In genomic region chr20:20992274-20992673, GRCh38 we compare ENCODE assay signal across 20 cellular contexts.
A peak's percentile ranks its signal among the peaks of the same experiment; 100 is the strongest.
DNase-seq lines count a peak whose midpoint lies in the region; ATAC-seq, FAIRE-seq and TF ChIP-seq lines count a peak whose summit lies in the region.
"Had no signal": no experiment of that assay in that cellular context is flagged by ENCODE, and none has a peak within 500 bp of the region (broad histone marks: within the 10 kb centered on the region; RNA-seq: fewer than 3 reads in every experiment).

No MANE protein-coding gene starts in this region.

- no peak for TF ChIP-seq EP300 in A549 (IDR thresholded peaks at IDR 0.05)
- TF ChIP-seq EP300 in stomach (IDR thresholded peaks at IDR 0.05), result no peak

- H3K27me3 Mint-ChIP-seq in GM23338 (ENCODE audit: insufficient read depth, low read depth, poor library complexity), result peaks cover 4% of the 10 kb centered on the region
- peaks cover 67% of the 10 kb centered on the region for H3K27me3 Mint-ChIP-seq in progenitor cell of endocrine pancreas

- H3K27ac Mint-ChIP-seq in GM23338 (no peak overlapping the region), progenitor cell of endocrine pancreas (peak overlapping the region; percentile 17)
- H3K27ac Mint-ChIP-seq: B cell; CD8-positive, alpha-beta T cell; HFFc6 had no signal

- CTCF ChIA-PET in A549 (lab: Yijun Ruan, JAX), result no interaction called here

- no peak overlapping the region for H3K4me3 ChIP-seq in A549
- H3K4me3 ChIP-seq in GM23338, result no peak overlapping the region
- H3K4me3 ChIP-seq in stomach, result no peak overlapping the region
- H3K4me3 ChIP-seq: BLaER1 treated with 17β-estradiol and CSF1 and Interleukin-3, amounts not matched to agents 10 nM and 100 nM had no signal

- DNase-seq in A549 (ENCODE audit: low read depth in 1 of 2, low spot score in 1 of 2) (no peak), GM23338 (ENCODE audit: low spot score) (no peak), NCI-H82 (lab: John Stamatoyannopoulos, UW) (peak; percentile 83), progenitor cell of endocrine pancreas (ENCODE audit: low spot score, unreplicated experiment) (no peak), NCI-H226 (no peak), stomach (no peak)
- no peak for DNase-seq in activated CD4-positive, CD25-positive, alpha-beta regulatory T cell (lab: John Stamatoyannopoulos, UW)
- DNase-seq: 8988T; Calu3; CD8-positive, alpha-beta T cell; GOT3; H7; HFFc6 had no signal

- ATAC-seq in A549 (no peak), GM23338 (no peak)
- ATAC-seq: CD8-positive, alpha-beta T cell; HCT116 had no signal

- H3K4me1 Mint-ChIP-seq in GM23338 (peaks cover 5% of the 10 kb centered on the region; the same call in 2 of the 3 replicates), progenitor cell of endocrine pancreas (ENCODE audit: low read depth) (peaks cover 2% of the 10 kb centered on the region)
- H3K4me1 Mint-ChIP-seq: B cell had no signal

- no peak for TF ChIP-seq RAD21 in A549 (conservative IDR thresholded peaks at IDR 0.05 in 1 of 2, IDR thresholded peaks at IDR 0.05 in 1 of 2)

- H3K9me3 ChIP-seq in A549 (no peaks in the 10 kb centered on the region; the same call in 2 of the 3 replicates), stomach (no peaks in the 10 kb centered on the region)
- H3K9me3 ChIP-seq: BLaER1 treated with 17β-estradiol and CSF1 and Interleukin-3, amounts not matched to agents 10 nM and 100 nM had no signal

- H3K79me2 ChIP-seq in GM23338 (replicated peaks; ENCODE audit: insufficient read depth), result no peaks in the 10 kb centered on the region

- H3K9me3 Mint-ChIP-seq in GM23338 (no peaks in the 10 kb centered on the region), progenitor cell of endocrine pancreas (ENCODE audit: low read depth) (no peaks in the 10 kb centered on the region)
- H3K9me3 Mint-ChIP-seq: CD8-positive, alpha-beta T cell had no signal

- H2AFZ ChIP-seq in GM23338, result peak overlapping the region; percentile 10; the same call in 1 of the 2 replicates

- H3K4me2 ChIP-seq in A549 (no peak overlapping the region), GM23338 (no peak overlapping the region)
- H3K4me2 ChIP-seq: BLaER1 treated with 17β-estradiol and CSF1 and Interleukin-3, amounts not matched to agents 10 nM and 100 nM had no signal

- TF ChIP-seq POLR2A in A549 (IDR thresholded peaks at IDR 0.05; ENCODE audit: low read length), result no peak
- no peak for TF ChIP-seq POLR2A in stomach (IDR thresholded peaks at IDR 0.05)

- no peaks in the 10 kb centered on the region for H3K36me3 ChIP-seq in GM23338 (ENCODE audit: insufficient read depth)
- H3K36me3 ChIP-seq in stomach, result no peaks in the 10 kb centered on the region
- H3K36me3 ChIP-seq: BLaER1 treated with 17β-estradiol and CSF1 and Interleukin-3, amounts not matched to agents 10 nM and 100 nM had no signal

- H3K27ac ChIP-seq in A549, result no peak overlapping the region
- no peak overlapping the region for H3K27ac ChIP-seq in GM23338 (ENCODE audit: low read depth)
- H3K27ac ChIP-seq in stomach, result no peak overlapping the region
- H3K27ac ChIP-seq: BLaER1 treated with 17β-estradiol and CSF1 and Interleukin-3, amounts not matched to agents 10 nM and 100 nM; HL-60 had no signal

- no peak for FAIRE-seq in A549 (lab: Jason Lieb, UNC)
- FAIRE-seq: G401.6, GM12892, GM18507 had no signal

- H3K36me3 Mint-ChIP-seq in GM23338 (ENCODE audit: low read depth) (no peaks in the 10 kb centered on the region), progenitor cell of endocrine pancreas (ENCODE audit: insufficient read depth) (no peaks in the 10 kb centered on the region)
- H3K36me3 Mint-ChIP-seq: CD8-positive, alpha-beta T cell had no signal

- H3K4me1 ChIP-seq in A549 (no peaks in the 10 kb centered on the region), GM23338 (ENCODE audit: insufficient read depth) (no peaks in the 10 kb centered on the region), stomach (no peaks in the 10 kb centered on the region)
- H3K4me1 ChIP-seq: BLaER1 treated with 17β-estradiol and CSF1 and Interleukin-3, amounts not matched to agents 10 nM and 100 nM had no signal

- TF ChIP-seq CTCF in A549 (IDR thresholded peaks at IDR 0.05) (no peak), GM23338 (conservative IDR thresholded peaks at IDR 0.05; ENCODE audit: low read depth in 2 of 2) (no peak), progenitor cell of endocrine pancreas (IDR thresholded peaks at IDR 0.05; ENCODE audit: unreplicated experiment) (no peak), stomach (IDR thresholded peaks at IDR 0.05) (no peak)

- no peaks in the 10 kb centered on the region for H4K20me1 ChIP-seq in GM23338 (replicated peaks; ENCODE audit: insufficient read depth)
- H4K20me1 ChIP-seq: BLaER1 treated with 17β-estradiol and CSF1 and Interleukin-3, amounts not matched to agents 10 nM and 100 nM had no signal

- no peaks in the 10 kb centered on the region for H3K9me2 ChIP-seq in GM23338 (ENCODE audit: insufficient read depth)

- 48% methylated on average over 7 of the region's 7 CpGs for WGBS in A549 (ENCODE audit: missing lambda C conversion rate)
- 85 to 90% (median 88%) methylated on average over 7 of the region's 7 CpGs for WGBS in stomach, 5 donors

- H3F3A ChIP-seq in GM23338 (replicated peaks; ENCODE audit: low read depth), result no peaks in the 10 kb centered on the region

- intact Hi-C loops in stomach (cut with DNase I; ENCODE audit: low total_unique reads), result no loop called here

- H3K4me3 Mint-ChIP-seq in GM23338 (no peak overlapping the region), progenitor cell of endocrine pancreas (ENCODE audit: low read depth) (no peak overlapping the region)
- H3K4me3 Mint-ChIP-seq: B cell; CD8-positive, alpha-beta T cell; HFFc6 had no signal

- POLR2A ChIA-PET in A549 (lab: Yijun Ruan, JAX), result no interaction called here

- H3K27me3 ChIP-seq in GM23338 (ENCODE audit: insufficient read depth), result no peaks in the 10 kb centered on the region
- H3K27me3 ChIP-seq in stomach, result peaks cover 0 to 18% (median 0%) of the 10 kb centered on the region in 3 donors
- H3K27me3 ChIP-seq: BLaER1 treated with 17β-estradiol and CSF1 and Interleukin-3, amounts not matched to agents 10 nM and 100 nM had no signal

TF ChIP-seq in A549, 52 proteins besides CTCF, POLR2A, EP300 and RAD21:
- no peak for TF ChIP-seq HOXA7 (CRISPR knock-in tag; IDR thresholded peaks at IDR 0.05)
- TF ChIP-seq CBX8 (IDR thresholded peaks at IDR 0.05), result 0 out of 2 replicates have a peak, but pooled peaks have one; percentile 56
TF ChIP-seq in A549: peak in this region for 1.

TF ChIP-seq in GM23338, 12 proteins besides CTCF, POLR2A, EP300 and RAD21 (continues in another document):
- TF ChIP-seq REST (IDR thresholded peaks at IDR 0.05; ENCODE audit: unreplicated experiment), result no peak
- TF ChIP-seq ZNF331 (CRISPR knock-in tag; IDR thresholded peaks at IDR 0.05; ENCODE audit: low read depth), result no peak
- no peak for TF ChIP-seq NANOG (IDR thresholded peaks at IDR 0.05; ENCODE audit: borderline replicate concordance)
